In the genomic region with DNA sequence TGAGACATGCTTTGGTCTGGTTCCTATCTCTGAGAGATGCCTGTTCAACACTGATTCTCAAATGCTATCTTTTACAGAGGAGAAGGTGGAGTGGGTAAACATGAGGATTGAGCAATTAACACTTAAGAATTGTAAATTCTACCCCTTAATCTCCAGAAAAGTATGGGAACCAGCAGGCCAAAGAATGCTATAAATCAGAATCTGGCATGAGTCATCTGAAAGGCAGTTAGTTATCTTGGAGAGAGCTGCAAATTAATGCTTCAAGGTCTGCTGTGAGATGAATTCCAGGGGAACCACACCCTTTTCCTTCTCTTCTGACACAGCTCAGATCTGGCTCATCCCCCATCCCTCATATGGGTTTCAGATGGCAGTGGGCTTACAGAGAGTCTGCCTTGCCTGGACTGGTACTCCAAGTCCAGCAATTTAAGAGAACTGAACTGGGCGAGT, we compare ENCODE assay signal across 10 cellular contexts. TPM values are rescaled to one million over a fixed set of nuclear protein-coding genes. Genes with fewer than 3 reads are reported as not detected.
DNase-seq lines count a peak whose midpoint lies in the region; ATAC-seq and TF ChIP-seq lines count a peak whose summit lies in the region.
"Had no signal": no experiment of that assay in that cellular context is flagged by ENCODE, and none has a peak within 500 bp of the region (broad histone marks: within the 10 kb centered on the region; RNA-seq: fewer than 3 reads in every experiment).

No MANE protein-coding gene starts in this region.

- H3K4me1 Mint-ChIP-seq in CD4-positive, CD25-positive, alpha-beta regulatory T cell, result peaks cover 27 to 89% (median 75%) of the 10 kb centered on the region in 4 donors
- H3K4me1 Mint-ChIP-seq in chondrocyte (ENCODE audit: low read depth), result peaks cover 73% of the 10 kb centered on the region
- H3K4me1 Mint-ChIP-seq in naive thymus-derived CD4-positive, alpha-beta T cell, result peaks cover 57 to 86% (median 71%) of the 10 kb centered on the region in 7 donors
- peaks cover 82% of the 10 kb centered on the region for H3K4me1 Mint-ChIP-seq in activated T-helper 2 cell treated with anti-CD3 and anti-CD28 coated beads, Interferon-gamma antibody, Interleukin-2, Interleukin-4, amounts not matched to agents 10 μg/mL and 5 μg/mL and 100 μg/mL, durations not matched to agents 14 hours and 24 hours and 36 hours (ENCODE audit: low read depth)

- no peaks in the 10 kb centered on the region for H3K27me3 ChIP-seq in CD4-positive, CD25-positive, alpha-beta regulatory T cell (ENCODE audit: control insufficient read depth, insufficient read depth, low read length)
- H3K27me3 ChIP-seq in naive thymus-derived CD4-positive, alpha-beta T cell (ENCODE audit: control insufficient read depth in 2 of 2, insufficient read depth in 2 of 2, low read length in 2 of 2), result no peaks in the 10 kb centered on the region

- no peak for DNase-seq in CD4-positive, CD25-positive, alpha-beta regulatory T cell
- DNase-seq in LoVo (ENCODE audit: low spot score) (peak; percentile 95), chondrocyte (ENCODE audit: low spot score) (no peak), 8988T (no peak), medulla oblongata (ENCODE audit: extremely low spot score) (no peak)
- no peak for DNase-seq in naive thymus-derived CD4-positive, alpha-beta T cell
- DNase-seq in activated T-helper 2 cell treated with anti-CD3 and anti-CD28 coated beads, Interferon-gamma antibody, Interleukin-2, Interleukin-4, amounts not matched to agents 10 μg/mL and 5 μg/mL and 100 μg/mL, durations not matched to agents 14 hours and 24 hours and 36 hours (ENCODE audit: low spot score), result no peak
- DNase-seq: NCI-H1092 had no signal

- H3K9me3 Mint-ChIP-seq in CD4-positive, CD25-positive, alpha-beta regulatory T cell, result peaks cover 0 to 1% (median 0%) of the 10 kb centered on the region in 7 donors
- no peaks in the 10 kb centered on the region for H3K9me3 Mint-ChIP-seq in chondrocyte (ENCODE audit: low read depth)
- H3K9me3 Mint-ChIP-seq in naive thymus-derived CD4-positive, alpha-beta T cell, result peaks cover 0 to 1% (median 0%) of the 10 kb centered on the region in 11 donors
- no peaks in the 10 kb centered on the region for H3K9me3 Mint-ChIP-seq in activated T-helper 2 cell treated with anti-CD3 and anti-CD28 coated beads, Interferon-gamma antibody, Interleukin-2, Interleukin-4, amounts not matched to agents 10 μg/mL and 5 μg/mL and 100 μg/mL, durations not matched to agents 14 hours and 24 hours and 36 hours
- H3K9me3 Mint-ChIP-seq: activated naive CD4-positive, alpha-beta T cell treated with anti-CD3 and anti-CD28 coated beads, Interleukin-2, amount 50 U/mL, for 24 hours had no signal

- H3K36me3 ChIP-seq in CD4-positive, CD25-positive, alpha-beta regulatory T cell (ENCODE audit: control insufficient read depth, insufficient read depth, low read length), result peaks cover 42% of the 10 kb centered on the region
- peaks cover 0 to 35% (median 5%) of the 10 kb centered on the region in 3 experiments for H3K36me3 ChIP-seq in naive thymus-derived CD4-positive, alpha-beta T cell (ENCODE audit: control insufficient read depth in 2 of 3, insufficient read depth in 3 of 3, low read length in 3 of 3)

- no peak for ATAC-seq in CD4-positive, CD25-positive, alpha-beta regulatory T cell (ENCODE audit: low read depth in 2 of 2)
- no peak for ATAC-seq in naive thymus-derived CD4-positive, alpha-beta T cell
- ATAC-seq in HG03135 (IDR thresholded peaks at IDR 0.05; ENCODE audit: unreplicated experiment), result no peak

- peak overlapping the region; percentile 56 to 95 (median 59) for H3K27ac Mint-ChIP-seq in CD4-positive, CD25-positive, alpha-beta regulatory T cell
- H3K27ac Mint-ChIP-seq in chondrocyte (ENCODE audit: unreplicated experiment), result peak overlapping the region; percentile 99
- peak overlapping the region in 4 of 9 donors; percentile 19 to 43 (median 22) for H3K27ac Mint-ChIP-seq in naive thymus-derived CD4-positive, alpha-beta T cell
- no peak overlapping the region for H3K27ac Mint-ChIP-seq in activated T-helper 2 cell treated with anti-CD3 and anti-CD28 coated beads, Interferon-gamma antibody, Interleukin-2, Interleukin-4, amounts not matched to agents 10 μg/mL and 5 μg/mL and 100 μg/mL, durations not matched to agents 14 hours and 24 hours and 36 hours

- intact Hi-C loops in naive thymus-derived CD4-positive, alpha-beta T cell (cut with micrococcal nuclease), result no loop called here
- intact Hi-C loops in activated T-helper 2 cell treated with anti-CD3 and anti-CD28 coated beads, Interferon-gamma antibody, Interleukin-2, Interleukin-4, amounts not matched to agents 10 μg/mL and 5 μg/mL and 100 μg/mL, durations not matched to agents 14 hours and 24 hours and 36 hours (cut with micrococcal nuclease), result no loop called here

- TF ChIP-seq CTCF in chondrocyte (IDR thresholded peaks at IDR 0.05), result no peak

- peak overlapping the region; percentile 33 to 100 (median 78) for H3K4me3 Mint-ChIP-seq in CD4-positive, CD25-positive, alpha-beta regulatory T cell
- peak overlapping the region; percentile 50 for H3K4me3 Mint-ChIP-seq in chondrocyte (ENCODE audit: unreplicated experiment)
- peak overlapping the region in 1 of 10 donors; percentile 5 for H3K4me3 Mint-ChIP-seq in naive thymus-derived CD4-positive, alpha-beta T cell
- H3K4me3 Mint-ChIP-seq in activated T-helper 2 cell treated with anti-CD3 and anti-CD28 coated beads, Interferon-gamma antibody, Interleukin-2, Interleukin-4, amounts not matched to agents 10 μg/mL and 5 μg/mL and 100 μg/mL, durations not matched to agents 14 hours and 24 hours and 36 hours (ENCODE audit: low read depth), result no peak overlapping the region
- H3K4me3 Mint-ChIP-seq: activated naive CD4-positive, alpha-beta T cell treated with anti-CD3 and anti-CD28 coated beads, Interleukin-2, amount 50 U/mL, for 24 hours had no signal

- no peaks in the 10 kb centered on the region for H3K9me3 ChIP-seq in CD4-positive, CD25-positive, alpha-beta regulatory T cell (ENCODE audit: control insufficient read depth in 2 of 2, low read length in 2 of 2)
- H3K9me3 ChIP-seq in naive thymus-derived CD4-positive, alpha-beta T cell (ENCODE audit: control insufficient read depth in 2 of 3, low read length in 3 of 3), result no peaks in the 10 kb centered on the region

- H3K27me3 Mint-ChIP-seq in CD4-positive, CD25-positive, alpha-beta regulatory T cell, result no peaks in the 10 kb centered on the region
- H3K27me3 Mint-ChIP-seq in chondrocyte (ENCODE audit: low read depth), result no peaks in the 10 kb centered on the region
- H3K27me3 Mint-ChIP-seq in naive thymus-derived CD4-positive, alpha-beta T cell, result no peaks in the 10 kb centered on the region
- H3K27me3 Mint-ChIP-seq in activated T-helper 2 cell treated with anti-CD3 and anti-CD28 coated beads, Interferon-gamma antibody, Interleukin-2, Interleukin-4, amounts not matched to agents 10 μg/mL and 5 μg/mL and 100 μg/mL, durations not matched to agents 14 hours and 24 hours and 36 hours (ENCODE audit: low read depth), result no peaks in the 10 kb centered on the region
- H3K27me3 Mint-ChIP-seq: activated naive CD4-positive, alpha-beta T cell treated with anti-CD3 and anti-CD28 coated beads, Interleukin-2, amount 50 U/mL, for 24 hours had no signal

- H3K4me3 ChIP-seq in CD4-positive, CD25-positive, alpha-beta regulatory T cell (ENCODE audit: low read depth, low read length), result peak overlapping the region; percentile 13
- H3K4me3 ChIP-seq in naive thymus-derived CD4-positive, alpha-beta T cell (ENCODE audit: low read length), result no peak overlapping the region

- CTCF ChIA-PET in naive thymus-derived CD4-positive, alpha-beta T cell (lab: Charles Lee), result interaction anchor here (0.9 to 3.2 kb wide), 2 partner anchors 20 to 98 kb away, joined by 3 to 19 read pairs; no protein-coding TSS in a partner anchor

- H3K4me1 ChIP-seq in CD4-positive, CD25-positive, alpha-beta regulatory T cell (ENCODE audit: control insufficient read depth, insufficient read depth, low read length, poor library complexity, severe bottlenecking), result peaks cover 74% of the 10 kb centered on the region
- H3K4me1 ChIP-seq in naive thymus-derived CD4-positive, alpha-beta T cell (ENCODE audit: control insufficient read depth in 2 of 2, insufficient read depth in 2 of 2, low read length in 2 of 2), result peaks cover 16 to 65% of the 10 kb centered on the region in 2 donors

- no peak overlapping the region for H3K27ac ChIP-seq in CD4-positive, CD25-positive, alpha-beta regulatory T cell (ENCODE audit: insufficient read depth, low read length, poor library complexity, severe bottlenecking)
- H3K27ac ChIP-seq in naive thymus-derived CD4-positive, alpha-beta T cell (ENCODE audit: low read depth, low read length), result peak overlapping the region; percentile 10

- POLR2A ChIA-PET in naive thymus-derived CD4-positive, alpha-beta T cell (lab: Charles Lee), result no interaction called here

- H3K36me3 Mint-ChIP-seq in CD4-positive, CD25-positive, alpha-beta regulatory T cell, result peaks cover 23% of the 10 kb centered on the region
- peaks cover 16% of the 10 kb centered on the region for H3K36me3 Mint-ChIP-seq in chondrocyte (ENCODE audit: low read depth)
- peaks cover 0 to 54% (median 10%) of the 10 kb centered on the region in 5 donors for H3K36me3 Mint-ChIP-seq in naive thymus-derived CD4-positive, alpha-beta T cell
- H3K36me3 Mint-ChIP-seq in activated T-helper 2 cell treated with anti-CD3 and anti-CD28 coated beads, Interferon-gamma antibody, Interleukin-2, Interleukin-4, amounts not matched to agents 10 μg/mL and 5 μg/mL and 100 μg/mL, durations not matched to agents 14 hours and 24 hours and 36 hours (ENCODE audit: low read depth), result peaks cover 80% of the 10 kb centered on the region

RNA-seq across cellular contexts. Expression of a gene that starts 5.2 kb away (rescaled TPM):
- total RNA-seq in CD4-positive, CD25-positive, alpha-beta regulatory T cell, result 405 TPM
- 1,000 to 10,000 TPM; 1,242 to 1,844 (median 1,500) TPM for polyA plus RNA-seq in CD4-positive, CD25-positive, alpha-beta regulatory T cell
- 454 to 578 TPM (median 560 TPM) in 3 replicates for total RNA-seq in chondrocyte
- total RNA-seq in naive thymus-derived CD4-positive, alpha-beta T cell, result 100 to 1,000 TPM; 131 to 361 (median 143) TPM
- polyA plus RNA-seq in naive thymus-derived CD4-positive, alpha-beta T cell, result 100 to 1,000 TPM; 458 to 492 TPM
- total RNA-seq in activated T-helper 2 cell treated with anti-CD3 and anti-CD28 coated beads, Interferon-gamma antibody, Interleukin-2, Interleukin-4, amounts not matched to agents 10 μg/mL and 5 μg/mL and 100 μg/mL, durations not matched to agents 14 hours and 24 hours and 36 hours, result 145 and 160 TPM in 2 replicates

RNA-seq across cellular contexts. Expression of a gene that starts 48.4 kb away (rescaled TPM):
- total RNA-seq in CD4-positive, CD25-positive, alpha-beta regulatory T cell, result 80.2 TPM
- polyA plus RNA-seq in CD4-positive, CD25-positive, alpha-beta regulatory T cell, result 100 to 1,000 TPM; 397 to 676 (median 547) TPM
- 546 to 749 TPM (median 741 TPM) in 3 replicates for total RNA-seq in chondrocyte
- 100 to 1,000 TPM in 2 of 5 experiments, 10 to 100 TPM in 3; 28.6 to 442 (median 96.5) TPM for total RNA-seq in naive thymus-derived CD4-positive, alpha-beta T cell
- polyA plus RNA-seq in naive thymus-derived CD4-positive, alpha-beta T cell, result 100 to 1,000 TPM; 189 to 210 TPM
- total RNA-seq in activated T-helper 2 cell treated with anti-CD3 and anti-CD28 coated beads, Interferon-gamma antibody, Interleukin-2, Interleukin-4, amounts not matched to agents 10 μg/mL and 5 μg/mL and 100 μg/mL, durations not matched to agents 14 hours and 24 hours and 36 hours, result 277 and 295 TPM in 2 replicates
